Comparison of ENCODE assay signal across 8 cellular contexts in the genomic region with DNA sequence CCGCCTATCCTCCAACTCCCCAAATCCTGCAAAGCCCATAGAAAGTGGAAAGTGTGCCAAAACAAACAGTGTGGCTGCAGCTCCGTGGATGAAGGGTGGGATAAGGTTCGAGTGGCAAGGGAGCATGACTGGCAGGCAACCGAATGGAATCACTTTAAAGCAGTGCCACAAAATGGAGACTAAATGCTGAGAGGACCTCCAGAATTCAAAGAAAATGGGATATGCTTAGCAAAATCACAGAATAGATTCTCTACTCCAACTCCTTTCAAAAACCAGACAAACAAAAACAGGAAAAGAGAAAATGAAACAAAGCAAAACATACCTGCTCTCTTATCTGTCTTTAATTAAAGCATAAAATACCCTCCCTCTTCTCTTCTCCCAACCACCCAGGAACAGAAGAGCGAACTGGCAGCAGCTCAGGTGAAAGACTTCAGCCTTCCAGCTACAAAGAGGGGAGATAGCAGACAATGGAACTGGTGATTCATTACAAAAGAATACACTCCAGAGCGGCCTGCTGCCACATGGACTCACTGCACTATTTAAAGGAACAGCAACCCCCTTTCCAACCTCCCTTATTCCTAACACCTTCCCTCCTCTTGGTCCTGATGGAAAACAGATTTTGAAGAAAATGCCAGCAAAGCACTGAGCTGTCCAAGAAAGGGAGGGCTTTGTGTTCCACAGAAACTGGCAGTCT.
DNase-seq lines count a peak whose midpoint lies in the region; ATAC-seq and TF ChIP-seq lines count a peak whose summit lies in the region.

No MANE protein-coding gene starts in this region.

- peaks cover 93% of the 10 kb centered on the region for H3K4me1 ChIP-seq in left ventricle myocardium inferior

- H3K9me3 Mint-ChIP-seq in activated T-helper 1 cell treated with anti-CD3 and anti-CD28 coated beads, Interleukin-12 subunit alpha, Interleukin-12 subunit beta, Interleukin-2, Interleukin-4 antibody, amounts not matched to agents 30 ng/mL and 10 ng/mL and 1 ng/mL, durations not matched to agents 14 hours and 24 hours and 36 hours, result no peaks in the 10 kb centered on the region

- no peak overlapping the region for H3K27ac Mint-ChIP-seq in activated T-helper 1 cell treated with anti-CD3 and anti-CD28 coated beads, Interleukin-12 subunit alpha, Interleukin-12 subunit beta, Interleukin-2, Interleukin-4 antibody, amounts not matched to agents 30 ng/mL and 10 ng/mL and 1 ng/mL, durations not matched to agents 14 hours and 24 hours and 36 hours

- TF ChIP-seq CTCF in left ventricle myocardium inferior (IDR thresholded peaks at IDR 0.05; ENCODE audit: borderline replicate concordance), result no peak

- H3K4me3 Mint-ChIP-seq in activated T-helper 1 cell treated with anti-CD3 and anti-CD28 coated beads, Interleukin-12 subunit alpha, Interleukin-12 subunit beta, Interleukin-2, Interleukin-4 antibody, amounts not matched to agents 30 ng/mL and 10 ng/mL and 1 ng/mL, durations not matched to agents 14 hours and 24 hours and 36 hours, result peak overlapping the region; percentile 10

- H3K36me3 ChIP-seq in left ventricle myocardium inferior, result no peaks in the 10 kb centered on the region

- intact Hi-C loops in activated T-helper 1 cell treated with anti-CD3 and anti-CD28 coated beads, Interleukin-12 subunit alpha, Interleukin-12 subunit beta, Interleukin-2, Interleukin-4 antibody, amounts not matched to agents 30 ng/mL and 10 ng/mL and 1 ng/mL, durations not matched to agents 14 hours and 24 hours and 36 hours (cut with micrococcal nuclease), result no loop called here
- intact Hi-C loops in left ventricle myocardium inferior (cut with micrococcal nuclease), result no loop called here

- peak; percentile 87 for DNase-seq in ELF-1 (ENCODE audit: low read depth, low spot score)
- DNase-seq in NCI-H187 treated with DMSO at 0.1 percent for 48 hours (lab: John Stamatoyannopoulos, UW), result peak; percentile 63
- no peak for DNase-seq in activated T-helper 1 cell treated with anti-CD3 and anti-CD28 coated beads, Interleukin-12 subunit alpha, Interleukin-12 subunit beta, Interleukin-2, Interleukin-4 antibody, amounts not matched to agents 30 ng/mL and 10 ng/mL and 1 ng/mL, durations not matched to agents 14 hours and 24 hours and 36 hours (ENCODE audit: low spot score)
- DNase-seq in left ventricle myocardium inferior, result peak; percentile 43
- peak; percentile 65 for DNase-seq in retina
- no peak for DNase-seq in NCI-H1048 (lab: John Stamatoyannopoulos, UW)
- no peak for DNase-seq in effector CD8-positive, alpha-beta T cell (lab: John Stamatoyannopoulos, UW)

- H3K9me3 ChIP-seq in left ventricle myocardium inferior (replicated peaks), result no peaks in the 10 kb centered on the region

- H3K4me3 ChIP-seq in left ventricle myocardium inferior, result peak overlapping the region; percentile 59

- H3K36me3 Mint-ChIP-seq in activated T-helper 1 cell treated with anti-CD3 and anti-CD28 coated beads, Interleukin-12 subunit alpha, Interleukin-12 subunit beta, Interleukin-2, Interleukin-4 antibody, amounts not matched to agents 30 ng/mL and 10 ng/mL and 1 ng/mL, durations not matched to agents 14 hours and 24 hours and 36 hours (ENCODE audit: low read depth), result no peaks in the 10 kb centered on the region

- no peak for ATAC-seq in HG03095 (IDR thresholded peaks at IDR 0.05; ENCODE audit: unreplicated experiment)

- H3K27me3 Mint-ChIP-seq in activated T-helper 1 cell treated with anti-CD3 and anti-CD28 coated beads, Interleukin-12 subunit alpha, Interleukin-12 subunit beta, Interleukin-2, Interleukin-4 antibody, amounts not matched to agents 30 ng/mL and 10 ng/mL and 1 ng/mL, durations not matched to agents 14 hours and 24 hours and 36 hours (ENCODE audit: insufficient read depth), result peaks cover 30% of the 10 kb centered on the region

- peak overlapping the region; percentile 88 for H3K27ac ChIP-seq in left ventricle myocardium inferior (replicated peaks)

- no peaks in the 10 kb centered on the region for H3K27me3 ChIP-seq in left ventricle myocardium inferior (ENCODE audit: low read depth)

- peaks cover 17% of the 10 kb centered on the region for H3K4me1 Mint-ChIP-seq in activated T-helper 1 cell treated with anti-CD3 and anti-CD28 coated beads, Interleukin-12 subunit alpha, Interleukin-12 subunit beta, Interleukin-2, Interleukin-4 antibody, amounts not matched to agents 30 ng/mL and 10 ng/mL and 1 ng/mL, durations not matched to agents 14 hours and 24 hours and 36 hours (ENCODE audit: low read depth)

Comparison
In these comparisons a context has a peak if more than half of its experiments do, and no peak if none do; other contexts are left out.
1. DNase-seq: peak in ELF-1 (single experiment), NCI-H187 treated with DMSO at 0.1 percent for 48 hours (single experiment), left ventricle myocardium inferior (single experiment) and retina (single experiment); none in activated T-helper 1 cell treated with anti-CD3 and anti-CD28 coated beads, Interleukin-12 subunit alpha, Interleukin-12 subunit beta, Interleukin-2, Interleukin-4 antibody, amounts not matched to agents 30 ng/mL and 10 ng/mL and 1 ng/mL, durations not matched to agents 14 hours and 24 hours and 36 hours (single experiment), NCI-H1048 (single experiment) and effector CD8-positive, alpha-beta T cell (single experiment).